ENCODE assay signal across 21 cellular contexts in the genomic region with DNA sequence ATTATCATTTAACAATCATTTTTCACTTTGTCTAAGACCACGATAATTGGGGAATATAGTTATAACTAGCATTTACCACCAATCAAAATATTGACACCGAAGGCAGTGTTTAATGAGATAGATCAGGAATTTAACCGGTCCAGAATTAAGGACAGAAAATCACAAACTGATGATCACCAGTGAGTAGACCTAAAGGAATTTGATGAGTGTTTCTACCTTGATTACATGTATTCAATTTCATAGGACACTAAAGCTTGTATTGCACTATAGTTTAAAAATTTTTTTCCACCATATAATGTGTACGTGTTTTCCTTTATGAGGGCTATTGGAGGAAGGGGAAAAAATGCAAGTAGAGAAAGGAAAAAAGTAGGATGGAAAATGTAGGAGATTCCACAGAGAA. TPM values are rescaled to one million over a fixed set of nuclear protein-coding genes. Genes with fewer than 3 reads are reported as not detected.
DNase-seq lines count a peak whose midpoint lies in the region; ATAC-seq and TF ChIP-seq lines count a peak whose summit lies in the region.
"Had no signal": no experiment of that assay in that cellular context is flagged by ENCODE, and none has a peak within 500 bp of the region (broad histone marks: within the 10 kb centered on the region; RNA-seq: fewer than 3 reads in every experiment).

No MANE protein-coding gene starts in this region.

- H3K9me2 ChIP-seq in GM23248 (ENCODE audit: insufficient read depth) (no peaks in the 10 kb centered on the region), OCI-LY7 (ENCODE audit: insufficient read depth, low read length) (no peaks in the 10 kb centered on the region)

- H3K4me3 ChIP-seq in GM23248 (no peak overlapping the region), OCI-LY7 (ENCODE audit: low read depth, low read length, poor library complexity, severe bottlenecking) (no peak overlapping the region), mammary epithelial cell (replicated peaks in 1 of 3; ENCODE audit: insufficient read depth in 1 of 3, low read depth in 2 of 3, low read length in 3 of 3) (no peak overlapping the region), brain microvascular endothelial cell (ENCODE audit: low read depth, low read length) (no peak overlapping the region)
- H3K4me3 ChIP-seq: GM12878, PC-9 had no signal

- POLR2A ChIA-PET in OCI-LY7 (lab: Charles Lee): interaction anchor here (0.6 to 3.4 kb wide), 7 partner anchors 10 to 779 kb away, joined by 3 to 17 read pairs (median 3); no protein-coding TSS in a partner anchor

- WGBS in GM23248 (ENCODE audit: low coverage in 1 of 2, low lambda C conversion rate in 2 of 2, missing lambda C conversion rate in 2 of 2), 2 experiments: 89 to 91% methylated on average over 4 of the region's 4 CpGs
- WGBS in mammary epithelial cell (ENCODE audit: low coverage, missing lambda C conversion rate): 82% methylated on average over 4 of the region's 4 CpGs

- no peak for TF ChIP-seq CTCF in OCI-LY7 (conservative IDR thresholded peaks at IDR 0.05; ENCODE audit: low read length)
- no peak for TF ChIP-seq CTCF in mammary epithelial cell (conservative IDR thresholded peaks at IDR 0.05 in 1 of 2, IDR thresholded peaks at IDR 0.05 in 1 of 2; ENCODE audit: extremely low read depth in 1 of 2, insufficient read depth in 1 of 2, low read depth in 1 of 2, low read length in 2 of 2)
- no peak for TF ChIP-seq CTCF in foreskin keratinocyte (conservative IDR thresholded peaks at IDR 0.05)
- TF ChIP-seq CTCF in brain microvascular endothelial cell (IDR thresholded peaks at IDR 0.05; ENCODE audit: low read depth, low read length, missing control alignments): no peak

- BruUV-seq in OCI-LY7 (replicated peaks; lab: Mats Ljungman, UMichigan) (no TSS peak), mammary epithelial cell (replicated peaks; lab: Mats Ljungman, UMichigan) (no TSS peak)

- no peak overlapping the region for H2AFZ ChIP-seq in GM23248
- peak overlapping the region; percentile 97; the same call in 1 of the 2 replicates for H2AFZ ChIP-seq in OCI-LY7 (ENCODE audit: low read length)
- no peak overlapping the region for H2AFZ ChIP-seq in mammary epithelial cell (ENCODE audit: low read depth, low read length)

- H3K36me3 ChIP-seq in GM23248 (ENCODE audit: low read depth) (no peaks in the 10 kb centered on the region), OCI-LY7 (ENCODE audit: insufficient read depth, low read length) (no peaks in the 10 kb centered on the region), mammary epithelial cell (ENCODE audit: insufficient read depth, low read length) (no peaks in the 10 kb centered on the region), brain microvascular endothelial cell (replicated peaks) (no peaks in the 10 kb centered on the region)

- dilution Hi-C loops in mammary epithelial cell (cut with HindIII; ENCODE audit: low sequenced_read_pairs): no loop called here

- H3F3A ChIP-seq in GM23248 (ENCODE audit: insufficient read depth): no peaks in the 10 kb centered on the region

- ATAC-seq in foreskin keratinocyte: peak; percentile 65
- no peak for ATAC-seq in GM21737 (IDR thresholded peaks at IDR 0.05; ENCODE audit: unreplicated experiment)
- ATAC-seq in GM21723 (IDR thresholded peaks at IDR 0.05; ENCODE audit: unreplicated experiment): no peak
- ATAC-seq: CD8-positive, alpha-beta T cell had no signal

- no peaks in the 10 kb centered on the region for H3K79me2 ChIP-seq in GM23248 (ENCODE audit: insufficient read depth)
- H3K79me2 ChIP-seq in OCI-LY7 (ENCODE audit: insufficient read depth, low read depth, low read length): no peaks in the 10 kb centered on the region
- H3K79me2 ChIP-seq in mammary epithelial cell (ENCODE audit: insufficient read depth, low read length): no peaks in the 10 kb centered on the region

- CTCF ChIA-PET in OCI-LY7 (lab: Charles Lee; ENCODE audit: unreplicated experiment) (no interaction called here), mammary epithelial cell (lab: Charles Lee; ENCODE audit: low non-redundant PET) (no interaction called here)

- H3K27me3 ChIP-seq in GM23248 (replicated peaks; ENCODE audit: insufficient read depth): no peaks in the 10 kb centered on the region
- no peaks in the 10 kb centered on the region for H3K27me3 ChIP-seq in mammary epithelial cell (ENCODE audit: insufficient read depth, low read length)
- H3K27me3 ChIP-seq in foreskin keratinocyte: no peaks in the 10 kb centered on the region
- H3K27me3 ChIP-seq in brain microvascular endothelial cell (replicated peaks): no peaks in the 10 kb centered on the region

- peaks cover 8% of the 10 kb centered on the region; the same call in 1 of the 2 replicates for H3K4me1 ChIP-seq in GM23248 (ENCODE audit: insufficient read depth)
- no peaks in the 10 kb centered on the region for H3K4me1 ChIP-seq in OCI-LY7 (ENCODE audit: insufficient read depth, low read length, poor library complexity, severe bottlenecking)
- H3K4me1 ChIP-seq in mammary epithelial cell (ENCODE audit: insufficient read depth, low read length): peaks cover 20% of the 10 kb centered on the region
- peaks cover 24% of the 10 kb centered on the region for H3K4me1 ChIP-seq in foreskin keratinocyte

- H3K9me3 ChIP-seq in GM23248 (ENCODE audit: low read depth): no peaks in the 10 kb centered on the region
- H3K9me3 ChIP-seq in OCI-LY7 (ENCODE audit: low read length): no peaks in the 10 kb centered on the region
- H3K9me3 ChIP-seq in mammary epithelial cell (replicated peaks; ENCODE audit: insufficient read depth, low read length): no peaks in the 10 kb centered on the region
- H3K9me3 ChIP-seq: Caco-2 had no signal

- H3K4me2 ChIP-seq in GM23248 (ENCODE audit: unreplicated experiment): no peak overlapping the region
- no peak overlapping the region for H3K4me2 ChIP-seq in OCI-LY7 (ENCODE audit: low read length)
- peak overlapping the region; percentile 21 for H3K4me2 ChIP-seq in mammary epithelial cell (ENCODE audit: insufficient read depth, low read depth, low read length)
- H3K4me2 ChIP-seq: PC-9 had no signal

- DNase-seq in GM23248 (peak; percentile 16), OCI-LY7 (ENCODE audit: low spot score) (no peak), mammary epithelial cell (no peak), foreskin keratinocyte (no peak), brain microvascular endothelial cell (no peak)
- DNase-seq: Caco-2; CD8-positive, alpha-beta T cell; GDM1; Kasumi-1; MV-4-11; NCI-H1105 treated with DMSO at 0.1 percent for 48 hours; NCI-H1930; NCI-H2107; NCI-H524 treated with DMSO at 0.1 percent for 48 hours; NCI-H774; PC-9; SHP77 had no signal

- H3K27ac ChIP-seq in GM23248: no peak overlapping the region
- H3K27ac ChIP-seq in OCI-LY7 (ENCODE audit: low read depth, low read length, poor library complexity, severe bottlenecking): no peak overlapping the region
- no peak overlapping the region for H3K27ac ChIP-seq in mammary epithelial cell (ENCODE audit: insufficient read depth, low read depth, low read length)
- no peak overlapping the region for H3K27ac ChIP-seq in foreskin keratinocyte
- H3K27ac ChIP-seq in brain microvascular endothelial cell: no peak overlapping the region
- H3K27ac ChIP-seq: C4-2B, PC-9 had no signal

- in situ Hi-C loops in GM23248 (cut with MboI) (no loop called here), mammary epithelial cell (cut with MboI; ENCODE audit: low sequenced_read_pairs in 2 of 2) (loop anchor here (25.0 kb wide), 1 partner anchor 245 kb away; no protein-coding TSS in a partner anchor), brain microvascular endothelial cell (cut with HindIII; ENCODE audit: low pct_ligation_motif_present, low sequenced_read_pairs) (no loop called here)

- H4K20me1 ChIP-seq in GM23248 (ENCODE audit: insufficient read depth): no peaks in the 10 kb centered on the region
- H4K20me1 ChIP-seq in OCI-LY7 (ENCODE audit: insufficient read depth, low read length): no peaks in the 10 kb centered on the region
- no peaks in the 10 kb centered on the region for H4K20me1 ChIP-seq in mammary epithelial cell (ENCODE audit: insufficient read depth, low read length)

- intact Hi-C loops in OCI-LY7 (cut with micrococcal nuclease; ENCODE audit: unreplicated experiment): loop anchor here (5.0 kb wide), 1 partner anchor 60 kb away; no protein-coding TSS in a partner anchor
- intact Hi-C loops in mammary epithelial cell (cut with micrococcal nuclease): loop anchor here (1.0 to 2.0 kb wide), 2 partner anchors 17 to 288 kb away; no protein-coding TSS in a partner anchor

- H3K9ac ChIP-seq in GM23248 (no peak overlapping the region), mammary epithelial cell (ENCODE audit: insufficient read depth, low read length) (no peak overlapping the region)

RNA-seq across cellular contexts. Expression of gene ARHGAP18, which starts 22.6 kb away (rescaled TPM):
- 23.8 and 25.3 TPM in 2 replicates for total RNA-seq in GM23248 (2014; rRNA removed; shearing (Covaris generic))
- polyA plus RNA-seq in GM23248 (2016; fragmentation: Nextera tagmentation; extraction: Ambion mirVana) (12.0 and 12.5 TPM in 2 replicates), mammary epithelial cell (14.9 TPM), foreskin keratinocyte (12.4 and 15.7 TPM in 2 replicates)
- 4.8 and 5.9 TPM in 2 replicates for total RNA-seq in OCI-LY7 (2014; rRNA removed; shearing (Covaris generic))
- total RNA-seq in OCI-LY7 (2022) (7.5 TPM in 2 replicates), mammary epithelial cell (10 to 100 TPM; 20.8 to 28.5 TPM), foreskin keratinocyte (37.5 and 57.1 TPM in 2 replicates)
- polyA minus RNA-seq in mammary epithelial cell: 17.2 TPM

Comparison
In these comparisons a context has a peak if more than half of its experiments do, and no peak if none do; other contexts are left out.
1. in situ Hi-C loops: an anchor here in mammary epithelial cell (25.0 kb wide); none called in GM23248 and brain microvascular endothelial cell.